Comparison of ENCODE assay signal across 1 cellular context in genomic region chr14:49581961-49582210, GRCh38.
TF ChIP-seq lines count a peak whose summit lies in the region.

No MANE protein-coding gene starts in this region.

TF ChIP-seq in K562, 482 proteins besides CTCF, POLR2A, EP300 and RAD21:
- TF ChIP-seq MAZ (CRISPR knock-in tag; conservative IDR thresholded peaks at IDR 0.05 in 1 of 2, IDR thresholded peaks at IDR 0.05 in 1 of 2) (no peak), MYNN (IDR thresholded peaks at IDR 0.05) (0 out of 2 replicates have a peak, but pooled peaks have one; percentile 9), MYNN (CRISPR knock-in tag; IDR thresholded peaks at IDR 0.05) (no peak), SUPT5H (IDR thresholded peaks at IDR 0.05) (peak; percentile 14)
